1 cellular context compared by ENCODE assay signal in the genomic region with DNA sequence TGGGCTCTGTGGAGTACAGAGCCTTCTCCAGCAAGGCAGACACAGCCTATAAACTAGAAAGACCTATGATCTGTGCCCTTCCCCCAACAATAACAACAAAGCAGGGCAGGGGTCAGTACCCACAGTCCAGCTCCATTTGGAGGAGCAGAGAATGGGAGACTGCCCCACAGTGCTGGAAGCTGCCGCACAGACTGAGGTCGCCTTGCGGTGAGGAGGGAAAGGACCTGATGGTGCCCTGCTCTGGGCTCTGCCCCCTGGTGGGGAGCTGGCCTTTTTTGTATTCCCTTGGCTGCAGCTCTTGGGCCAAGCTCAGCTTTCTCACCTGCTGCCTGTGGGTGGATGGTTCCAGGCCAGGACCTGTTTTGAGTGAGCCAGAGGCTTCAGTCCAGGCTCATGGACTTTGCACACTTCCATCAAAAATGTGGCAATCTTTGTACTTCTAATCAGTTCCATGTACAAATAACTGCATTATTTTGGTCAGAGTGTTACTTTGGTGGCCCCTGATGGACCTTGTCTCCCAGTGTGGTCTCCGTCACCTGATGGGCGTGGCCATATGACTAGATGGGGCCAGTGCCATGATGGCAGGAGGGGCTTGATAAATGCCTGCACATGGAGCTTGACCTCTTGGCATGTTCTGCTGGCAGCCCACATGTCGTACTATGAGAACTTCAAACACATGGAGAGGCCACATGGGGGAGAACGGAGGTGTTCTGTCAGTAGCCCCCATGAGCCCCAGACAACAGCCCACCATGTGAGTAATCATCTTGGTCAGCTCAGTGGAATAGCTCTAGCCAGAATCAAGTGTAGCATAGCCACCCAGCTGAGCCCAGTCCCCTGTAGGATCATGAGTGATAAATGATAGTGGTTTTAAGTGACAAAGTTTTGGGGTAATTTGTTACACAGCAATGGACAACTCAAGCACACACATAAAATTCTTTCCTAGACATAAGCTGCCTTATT.
A peak's percentile ranks its signal among the peaks of the same experiment; 100 is the strongest.
TF ChIP-seq lines count a peak whose summit lies in the region.

No MANE protein-coding gene starts in this region.

TF ChIP-seq in HepG2, 621 proteins besides CTCF, POLR2A, EP300 and RAD21 (continued from another document and continues in another):
- TF ChIP-seq, protein P1, sequence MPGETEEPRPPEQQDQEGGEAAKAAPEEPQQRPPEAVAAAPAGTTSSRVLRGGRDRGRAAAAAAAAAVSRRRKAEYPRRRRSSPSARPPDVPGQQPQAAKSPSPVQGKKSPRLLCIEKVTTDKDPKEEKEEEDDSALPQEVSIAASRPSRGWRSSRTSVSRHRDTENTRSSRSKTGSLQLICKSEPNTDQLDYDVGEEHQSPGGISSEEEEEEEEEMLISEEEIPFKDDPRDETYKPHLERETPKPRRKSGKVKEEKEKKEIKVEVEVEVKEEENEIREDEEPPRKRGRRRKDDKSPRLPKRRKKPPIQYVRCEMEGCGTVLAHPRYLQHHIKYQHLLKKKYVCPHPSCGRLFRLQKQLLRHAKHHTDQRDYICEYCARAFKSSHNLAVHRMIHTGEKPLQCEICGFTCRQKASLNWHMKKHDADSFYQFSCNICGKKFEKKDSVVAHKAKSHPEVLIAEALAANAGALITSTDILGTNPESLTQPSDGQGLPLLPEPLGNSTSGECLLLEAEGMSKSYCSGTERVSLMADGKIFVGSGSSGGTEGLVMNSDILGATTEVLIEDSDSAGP (CRISPR knock-in tag; IDR thresholded peaks at IDR 0.05; ENCODE audit: borderline replicate concordance) = no peak
- TF ChIP-seq, protein P2, sequence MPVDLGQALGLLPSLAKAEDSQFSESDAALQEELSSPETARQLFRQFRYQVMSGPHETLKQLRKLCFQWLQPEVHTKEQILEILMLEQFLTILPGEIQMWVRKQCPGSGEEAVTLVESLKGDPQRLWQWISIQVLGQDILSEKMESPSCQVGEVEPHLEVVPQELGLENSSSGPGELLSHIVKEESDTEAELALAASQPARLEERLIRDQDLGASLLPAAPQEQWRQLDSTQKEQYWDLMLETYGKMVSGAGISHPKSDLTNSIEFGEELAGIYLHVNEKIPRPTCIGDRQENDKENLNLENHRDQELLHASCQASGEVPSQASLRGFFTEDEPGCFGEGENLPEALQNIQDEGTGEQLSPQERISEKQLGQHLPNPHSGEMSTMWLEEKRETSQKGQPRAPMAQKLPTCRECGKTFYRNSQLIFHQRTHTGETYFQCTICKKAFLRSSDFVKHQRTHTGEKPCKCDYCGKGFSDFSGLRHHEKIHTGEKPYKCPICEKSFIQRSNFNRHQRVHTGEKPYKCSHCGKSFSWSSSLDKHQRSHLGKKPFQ (CRISPR knock-in tag; IDR thresholded peaks at IDR 0.05; ENCODE audit: insufficient replicate concordance) = no peak
- no peak for TF ChIP-seq NFIB (CRISPR knock-in tag; IDR thresholded peaks at IDR 0.05; ENCODE audit: borderline replicate concordance)
- TF ChIP-seq ESRRA (CRISPR knock-in tag; IDR thresholded peaks at IDR 0.05; ENCODE audit: low read depth) = peak; percentile 39; the same call in 1 of the 2 replicates
- TF ChIP-seq, protein P3, sequence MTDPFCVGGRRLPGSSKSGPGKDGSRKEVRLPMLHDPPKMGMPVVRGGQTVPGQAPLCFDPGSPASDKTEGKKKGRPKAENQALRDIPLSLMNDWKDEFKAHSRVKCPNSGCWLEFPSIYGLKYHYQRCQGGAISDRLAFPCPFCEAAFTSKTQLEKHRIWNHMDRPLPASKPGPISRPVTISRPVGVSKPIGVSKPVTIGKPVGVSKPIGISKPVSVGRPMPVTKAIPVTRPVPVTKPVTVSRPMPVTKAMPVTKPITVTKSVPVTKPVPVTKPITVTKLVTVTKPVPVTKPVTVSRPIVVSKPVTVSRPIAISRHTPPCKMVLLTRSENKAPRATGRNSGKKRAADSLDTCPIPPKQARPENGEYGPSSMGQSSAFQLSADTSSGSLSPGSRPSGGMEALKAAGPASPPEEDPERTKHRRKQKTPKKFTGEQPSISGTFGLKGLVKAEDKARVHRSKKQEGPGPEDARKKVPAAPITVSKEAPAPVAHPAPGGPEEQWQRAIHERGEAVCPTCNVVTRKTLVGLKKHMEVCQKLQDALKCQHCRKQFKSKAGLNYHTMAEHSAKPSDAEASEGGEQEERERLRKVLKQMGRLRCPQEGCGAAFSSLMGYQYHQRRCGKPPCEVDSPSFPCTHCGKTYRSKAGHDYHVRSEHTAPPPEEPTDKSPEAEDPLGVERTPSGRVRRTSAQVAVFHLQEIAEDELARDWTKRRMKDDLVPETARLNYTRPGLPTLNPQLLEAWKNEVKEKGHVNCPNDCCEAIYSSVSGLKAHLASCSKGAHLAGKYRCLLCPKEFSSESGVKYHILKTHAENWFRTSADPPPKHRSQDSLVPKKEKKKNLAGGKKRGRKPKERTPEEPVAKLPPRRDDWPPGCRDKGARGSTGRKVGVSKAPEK (CRISPR knock-in tag; IDR thresholded peaks at IDR 0.05; ENCODE audit: borderline replicate concordance) = no peak
- peak; percentile 46; the same call in 1 of the 2 replicates for TF ChIP-seq ETV5 (CRISPR knock-in tag; IDR thresholded peaks at IDR 0.05; ENCODE audit: borderline replicate concordance)
- TF ChIP-seq KLF13 (CRISPR knock-in tag; IDR thresholded peaks at IDR 0.05) = no peak
- TF ChIP-seq, protein P4, sequence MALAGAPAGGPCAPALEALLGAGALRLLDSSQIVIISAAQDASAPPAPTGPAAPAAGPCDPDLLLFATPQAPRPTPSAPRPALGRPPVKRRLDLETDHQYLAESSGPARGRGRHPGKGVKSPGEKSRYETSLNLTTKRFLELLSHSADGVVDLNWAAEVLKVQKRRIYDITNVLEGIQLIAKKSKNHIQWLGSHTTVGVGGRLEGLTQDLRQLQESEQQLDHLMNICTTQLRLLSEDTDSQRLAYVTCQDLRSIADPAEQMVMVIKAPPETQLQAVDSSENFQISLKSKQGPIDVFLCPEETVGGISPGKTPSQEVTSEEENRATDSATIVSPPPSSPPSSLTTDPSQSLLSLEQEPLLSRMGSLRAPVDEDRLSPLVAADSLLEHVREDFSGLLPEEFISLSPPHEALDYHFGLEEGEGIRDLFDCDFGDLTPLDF (CRISPR knock-in tag; IDR thresholded peaks at IDR 0.05) = no peak
- TF ChIP-seq SRSF1 (optimal IDR thresholded peaks at IDR 0.05; ENCODE audit: low read depth, low read length) = no peak
- no peak for TF ChIP-seq NFE2 (CRISPR knock-in tag; IDR thresholded peaks at IDR 0.05)
- TF ChIP-seq, protein P5, sequence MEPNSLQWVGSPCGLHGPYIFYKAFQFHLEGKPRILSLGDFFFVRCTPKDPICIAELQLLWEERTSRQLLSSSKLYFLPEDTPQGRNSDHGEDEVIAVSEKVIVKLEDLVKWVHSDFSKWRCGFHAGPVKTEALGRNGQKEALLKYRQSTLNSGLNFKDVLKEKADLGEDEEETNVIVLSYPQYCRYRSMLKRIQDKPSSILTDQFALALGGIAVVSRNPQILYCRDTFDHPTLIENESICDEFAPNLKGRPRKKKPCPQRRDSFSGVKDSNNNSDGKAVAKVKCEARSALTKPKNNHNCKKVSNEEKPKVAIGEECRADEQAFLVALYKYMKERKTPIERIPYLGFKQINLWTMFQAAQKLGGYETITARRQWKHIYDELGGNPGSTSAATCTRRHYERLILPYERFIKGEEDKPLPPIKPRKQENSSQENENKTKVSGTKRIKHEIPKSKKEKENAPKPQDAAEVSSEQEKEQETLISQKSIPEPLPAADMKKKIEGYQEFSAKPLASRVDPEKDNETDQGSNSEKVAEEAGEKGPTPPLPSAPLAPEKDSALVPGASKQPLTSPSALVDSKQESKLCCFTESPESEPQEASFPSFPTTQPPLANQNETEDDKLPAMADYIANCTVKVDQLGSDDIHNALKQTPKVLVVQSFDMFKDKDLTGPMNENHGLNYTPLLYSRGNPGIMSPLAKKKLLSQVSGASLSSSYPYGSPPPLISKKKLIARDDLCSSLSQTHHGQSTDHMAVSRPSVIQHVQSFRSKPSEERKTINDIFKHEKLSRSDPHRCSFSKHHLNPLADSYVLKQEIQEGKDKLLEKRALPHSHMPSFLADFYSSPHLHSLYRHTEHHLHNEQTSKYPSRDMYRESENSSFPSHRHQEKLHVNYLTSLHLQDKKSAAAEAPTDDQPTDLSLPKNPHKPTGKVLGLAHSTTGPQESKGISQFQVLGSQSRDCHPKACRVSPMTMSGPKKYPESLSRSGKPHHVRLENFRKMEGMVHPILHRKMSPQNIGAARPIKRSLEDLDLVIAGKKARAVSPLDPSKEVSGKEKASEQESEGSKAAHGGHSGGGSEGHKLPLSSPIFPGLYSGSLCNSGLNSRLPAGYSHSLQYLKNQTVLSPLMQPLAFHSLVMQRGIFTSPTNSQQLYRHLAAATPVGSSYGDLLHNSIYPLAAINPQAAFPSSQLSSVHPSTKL (CRISPR knock-in tag; IDR thresholded peaks at IDR 0.05) = peak; percentile 56; the same call in 1 of the 2 replicates
- peak; percentile 61; the same call in 1 of the 2 replicates for TF ChIP-seq KLF9 (CRISPR knock-in tag; IDR thresholded peaks at IDR 0.05; ENCODE audit: low read depth)
- TF ChIP-seq SMC3 (IDR thresholded peaks at IDR 0.05; ENCODE audit: low read length) = peak; percentile 55
- TF ChIP-seq HNF4G (IDR thresholded peaks at IDR 0.05; ENCODE audit: borderline replicate concordance, low read depth, low read length) = peak; percentile 91
- peak; percentile 83 for TF ChIP-seq HNF4G (CRISPR knock-in tag; IDR thresholded peaks at IDR 0.05; ENCODE audit: borderline replicate concordance, low read depth)
- no peak for TF ChIP-seq ZNF251 (CRISPR knock-in tag; IDR thresholded peaks at IDR 0.05)
- peak; percentile 66; the same call in 1 of the 2 replicates for TF ChIP-seq ZFX (CRISPR knock-in tag; IDR thresholded peaks at IDR 0.05; ENCODE audit: low read depth)
- 0 out of 2 replicates have a peak, but pooled peaks have one; percentile 72 for TF ChIP-seq ZFP90 (CRISPR knock-in tag; IDR thresholded peaks at IDR 0.05; ENCODE audit: borderline replicate concordance)
- no peak for TF ChIP-seq HOXA7 (CRISPR knock-in tag; IDR thresholded peaks at IDR 0.05)
- TF ChIP-seq DNMT3B (CRISPR knock-in tag; conservative IDR thresholded peaks at IDR 0.05) = no peak
- peak; percentile 45; the same call in 1 of the 2 replicates for TF ChIP-seq DMAP1 (CRISPR knock-in tag; IDR thresholded peaks at IDR 0.05)
- TF ChIP-seq HIVEP1 (CRISPR knock-in tag; IDR thresholded peaks at IDR 0.05) = 0 out of 2 replicates have a peak, but pooled peaks have one; percentile 28
- no peak for TF ChIP-seq RBFOX2 (IDR thresholded peaks at IDR 0.05; ENCODE audit: low read depth, low read length)
- TF ChIP-seq ZNF205 (CRISPR knock-in tag; IDR thresholded peaks at IDR 0.05) = no peak; the same call in 1 of the 2 replicates
- TF ChIP-seq, protein P6, sequence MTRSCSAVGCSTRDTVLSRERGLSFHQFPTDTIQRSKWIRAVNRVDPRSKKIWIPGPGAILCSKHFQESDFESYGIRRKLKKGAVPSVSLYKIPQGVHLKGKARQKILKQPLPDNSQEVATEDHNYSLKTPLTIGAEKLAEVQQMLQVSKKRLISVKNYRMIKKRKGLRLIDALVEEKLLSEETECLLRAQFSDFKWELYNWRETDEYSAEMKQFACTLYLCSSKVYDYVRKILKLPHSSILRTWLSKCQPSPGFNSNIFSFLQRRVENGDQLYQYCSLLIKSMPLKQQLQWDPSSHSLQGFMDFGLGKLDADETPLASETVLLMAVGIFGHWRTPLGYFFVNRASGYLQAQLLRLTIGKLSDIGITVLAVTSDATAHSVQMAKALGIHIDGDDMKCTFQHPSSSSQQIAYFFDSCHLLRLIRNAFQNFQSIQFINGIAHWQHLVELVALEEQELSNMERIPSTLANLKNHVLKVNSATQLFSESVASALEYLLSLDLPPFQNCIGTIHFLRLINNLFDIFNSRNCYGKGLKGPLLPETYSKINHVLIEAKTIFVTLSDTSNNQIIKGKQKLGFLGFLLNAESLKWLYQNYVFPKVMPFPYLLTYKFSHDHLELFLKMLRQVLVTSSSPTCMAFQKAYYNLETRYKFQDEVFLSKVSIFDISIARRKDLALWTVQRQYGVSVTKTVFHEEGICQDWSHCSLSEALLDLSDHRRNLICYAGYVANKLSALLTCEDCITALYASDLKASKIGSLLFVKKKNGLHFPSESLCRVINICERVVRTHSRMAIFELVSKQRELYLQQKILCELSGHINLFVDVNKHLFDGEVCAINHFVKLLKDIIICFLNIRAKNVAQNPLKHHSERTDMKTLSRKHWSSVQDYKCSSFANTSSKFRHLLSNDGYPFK (CRISPR knock-in tag; IDR thresholded peaks at IDR 0.05; ENCODE audit: borderline replicate concordance) = no peak
- TF ChIP-seq MTF1 (CRISPR knock-in tag; IDR thresholded peaks at IDR 0.05) = no peak
- TF ChIP-seq ZNF782 (CRISPR knock-in tag; IDR thresholded peaks at IDR 0.05; ENCODE audit: borderline replicate concordance) = no peak; the same call in 1 of the 2 replicates
- TF ChIP-seq, protein P7, sequence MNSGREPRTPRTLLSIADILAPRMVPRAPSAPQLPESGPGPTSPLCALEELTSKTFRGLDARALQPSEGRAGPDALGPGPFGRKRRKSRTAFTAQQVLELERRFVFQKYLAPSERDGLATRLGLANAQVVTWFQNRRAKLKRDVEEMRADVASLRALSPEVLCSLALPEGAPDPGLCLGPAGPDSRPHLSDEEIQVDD (CRISPR knock-in tag; IDR thresholded peaks at IDR 0.05; ENCODE audit: borderline replicate concordance) = no peak
- TF ChIP-seq, protein P8, sequence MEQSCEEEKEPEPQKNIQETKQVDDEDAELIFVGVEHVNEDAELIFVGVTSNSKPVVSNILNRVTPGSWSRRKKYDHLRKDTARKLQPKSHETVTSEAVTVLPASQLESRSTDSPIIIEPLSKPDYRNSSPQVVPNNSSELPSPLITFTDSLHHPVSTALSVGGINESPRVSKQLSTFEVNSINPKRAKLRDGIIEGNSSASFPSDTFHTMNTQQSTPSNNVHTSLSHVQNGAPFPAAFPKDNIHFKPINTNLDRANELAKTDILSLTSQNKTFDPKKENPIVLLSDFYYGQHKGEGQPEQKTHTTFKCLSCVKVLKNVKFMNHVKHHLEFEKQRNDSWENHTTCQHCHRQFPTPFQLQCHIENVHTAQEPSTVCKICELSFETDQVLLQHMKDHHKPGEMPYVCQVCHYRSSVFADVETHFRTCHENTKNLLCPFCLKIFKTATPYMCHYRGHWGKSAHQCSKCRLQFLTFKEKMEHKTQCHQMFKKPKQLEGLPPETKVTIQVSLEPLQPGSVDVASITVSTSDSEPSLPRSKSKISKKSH (CRISPR knock-in tag; IDR thresholded peaks at IDR 0.05; ENCODE audit: borderline replicate concordance) = peak; percentile 50; the same call in 1 of the 2 replicates
- TF ChIP-seq HES4 (CRISPR knock-in tag; IDR thresholded peaks at IDR 0.05; ENCODE audit: borderline replicate concordance) = no peak; the same call in 1 of the 2 replicates
- TF ChIP-seq PPARG (CRISPR knock-in tag; conservative IDR thresholded peaks at IDR 0.05) = peak; percentile 97
- no peak for TF ChIP-seq CENPX (CRISPR knock-in tag; IDR thresholded peaks at IDR 0.05)
- TF ChIP-seq, protein P9, sequence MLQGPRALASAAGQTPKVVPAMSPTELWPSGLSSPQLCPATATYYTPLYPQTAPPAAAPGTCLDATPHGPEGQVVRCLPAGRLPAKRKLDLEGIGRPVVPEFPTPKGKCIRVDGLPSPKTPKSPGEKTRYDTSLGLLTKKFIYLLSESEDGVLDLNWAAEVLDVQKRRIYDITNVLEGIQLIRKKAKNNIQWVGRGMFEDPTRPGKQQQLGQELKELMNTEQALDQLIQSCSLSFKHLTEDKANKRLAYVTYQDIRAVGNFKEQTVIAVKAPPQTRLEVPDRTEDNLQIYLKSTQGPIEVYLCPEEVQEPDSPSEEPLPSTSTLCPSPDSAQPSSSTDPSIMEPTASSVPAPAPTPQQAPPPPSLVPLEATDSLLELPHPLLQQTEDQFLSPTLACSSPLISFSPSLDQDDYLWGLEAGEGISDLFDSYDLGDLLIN (CRISPR knock-in tag; IDR thresholded peaks at IDR 0.05; ENCODE audit: borderline replicate concordance) = no peak
- TF ChIP-seq, protein P10, sequence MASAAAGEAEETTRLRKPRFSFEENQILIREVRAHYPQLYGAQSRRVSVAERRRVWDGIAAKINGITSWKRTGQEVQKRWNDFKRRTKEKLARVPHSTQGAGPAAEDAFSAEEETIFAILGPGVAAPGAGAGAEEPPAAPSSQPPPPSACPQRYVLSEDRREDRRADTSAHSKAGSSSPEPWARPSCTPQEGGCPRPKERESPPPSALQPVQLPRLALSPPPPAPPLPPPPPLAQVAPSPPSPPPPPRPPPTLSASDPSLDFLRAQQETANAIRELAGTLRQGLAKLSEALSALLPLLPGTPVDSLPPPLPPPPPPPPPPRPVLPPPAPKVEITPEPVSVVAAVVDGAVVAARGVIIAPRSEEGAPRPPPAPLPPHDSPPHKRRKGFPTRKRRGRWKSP (CRISPR knock-in tag; IDR thresholded peaks at IDR 0.05) = peak; percentile 77; the same call in 1 of the 2 replicates
